In the genomic region with DNA sequence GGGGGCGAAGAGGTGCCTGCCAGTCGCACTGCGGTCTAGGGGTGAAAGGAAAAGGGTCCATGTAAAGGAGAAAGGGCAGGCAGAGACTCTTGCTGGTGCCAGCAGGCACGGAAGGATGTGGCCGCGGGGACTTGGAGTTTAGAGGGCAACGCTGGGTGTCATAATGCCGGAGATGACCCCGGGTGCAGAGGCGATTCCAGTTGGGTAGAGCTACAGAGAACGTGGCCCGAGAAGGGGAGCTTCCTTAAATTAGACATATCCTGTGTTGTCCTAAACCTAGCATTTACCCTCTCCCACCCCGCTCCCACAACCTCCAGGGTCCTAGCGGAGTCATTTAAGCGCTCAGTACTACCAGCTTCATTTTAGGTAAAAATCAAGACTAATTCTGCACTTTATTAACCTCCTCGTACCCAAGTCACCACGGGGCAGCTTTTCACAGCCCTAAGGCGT, we compare ENCODE assay signal across 9 cellular contexts.
DNase-seq lines count a peak whose midpoint lies in the region; ATAC-seq and TF ChIP-seq lines count a peak whose summit lies in the region.
"Had no signal": no experiment of that assay in that cellular context is flagged by ENCODE, and none has a peak within 500 bp of the region (broad histone marks: within the 10 kb centered on the region; RNA-seq: fewer than 3 reads in every experiment).

No MANE protein-coding gene starts in this region.

- H3K4me1 ChIP-seq in Caco-2 (no peaks in the 10 kb centered on the region), Karpas-422 (ENCODE audit: low read length) (peaks cover 62% of the 10 kb centered on the region), breast epithelium (peaks cover 12 to 34% of the 10 kb centered on the region in 2 donors)

- intact Hi-C loops in Caco-2 (cut with micrococcal nuclease; ENCODE audit: unreplicated experiment) = loop anchor here (5.0 kb wide), 1 partner anchor 201 kb away; no protein-coding TSS in a partner anchor
- intact Hi-C loops in breast epithelium (cut with DNase I; ENCODE audit: low total_unique reads) = no loop called here

- TF ChIP-seq POLR2A in breast epithelium (IDR thresholded peaks at IDR 0.05) = no peak

- no peak for DNase-seq in Caco-2
- DNase-seq in Karpas-422 = no peak
- DNase-seq in breast epithelium (ENCODE audit: low spot score in 2 of 2) = no peak
- no peak for DNase-seq in neural crest cell (ENCODE audit: low read depth, low spot score)
- no peak for DNase-seq in kidney tubule cell (ENCODE audit: low spot score)
- no peak for DNase-seq in T1000 (lab: John Stamatoyannopoulos, UW)
- DNase-seq in stimulated activated CD4-positive, alpha-beta T cell treated with anti-CD3 and anti-CD28 coated beads, Interleukin-4, amount 100 ng/mL, for 4 hours = no peak
- DNase-seq: T-helper 9 cell had no signal

- H3K27me3 ChIP-seq in Caco-2 (replicated peaks; ENCODE audit: control insufficient read depth, insufficient read depth, low read length) = peaks cover 2% of the 10 kb centered on the region; the same call in 1 of the 2 replicates
- H3K27me3 ChIP-seq in Karpas-422 (ENCODE audit: low read length) = peaks cover 3% of the 10 kb centered on the region; the same call in 1 of the 2 replicates
- peaks cover 18 to 64% of the 10 kb centered on the region in 2 donors for H3K27me3 ChIP-seq in breast epithelium

- no peak overlapping the region for H3K27ac ChIP-seq in Karpas-422 (ENCODE audit: low read length)
- H3K27ac ChIP-seq in breast epithelium = no peak overlapping the region

- H3K9me3 Mint-ChIP-seq in Caco-2 (ENCODE audit: unreplicated experiment) (no peaks in the 10 kb centered on the region), neural crest cell (peaks cover 6% of the 10 kb centered on the region)

- H3K9me2 ChIP-seq in Karpas-422 (replicated peaks; ENCODE audit: insufficient read depth, low read length) = no peaks in the 10 kb centered on the region

- BruUV-seq in Caco-2 (replicated peaks; lab: Mats Ljungman, UMichigan) = no TSS peak

- ATAC-seq in HG02973 (IDR thresholded peaks at IDR 0.05; ENCODE audit: unreplicated experiment) = no peak

- H3K36me3 ChIP-seq in Caco-2 (ENCODE audit: control insufficient read depth, insufficient read depth, low read length) = no peaks in the 10 kb centered on the region
- no peaks in the 10 kb centered on the region for H3K36me3 ChIP-seq in Karpas-422 (ENCODE audit: insufficient read depth, low read length)
- no peaks in the 10 kb centered on the region for H3K36me3 ChIP-seq in breast epithelium

- POLR2A ChIA-PET in Caco-2 (lab: Charles Lee) = no interaction called here

- peak overlapping the region; percentile 83 for H3K4me2 ChIP-seq in Karpas-422 (ENCODE audit: low read depth, low read length, poor library complexity, severe bottlenecking)

- H3K4me3 Mint-ChIP-seq in Caco-2 (ENCODE audit: unreplicated experiment) (peak overlapping the region; percentile 43), neural crest cell (peak overlapping the region; percentile 87)

- H3K4me1 Mint-ChIP-seq in Caco-2 (ENCODE audit: low read depth, unreplicated experiment) (no peaks in the 10 kb centered on the region), neural crest cell (peaks cover 40% of the 10 kb centered on the region)

- CTCF ChIA-PET in Caco-2 (lab: Charles Lee) = interaction anchor here (0.7 kb wide), 1 partner anchor 81 kb away, joined by 3 read pairs; no protein-coding TSS in a partner anchor

- H4K20me1 ChIP-seq in Karpas-422 (ENCODE audit: insufficient read depth, low read depth, low read length) = no peaks in the 10 kb centered on the region

- H3K27me3 Mint-ChIP-seq in Caco-2 (ENCODE audit: insufficient read depth, unreplicated experiment) (peaks cover 11% of the 10 kb centered on the region), neural crest cell (ENCODE audit: low read depth) (peaks cover 97% of the 10 kb centered on the region)

- peak overlapping the region; percentile 50; the same call in 1 of the 2 replicates for H3K9ac ChIP-seq in Karpas-422 (ENCODE audit: low read length)

- no peak overlapping the region; the same call in 1 of the 2 replicates for H3K4me3 ChIP-seq in Caco-2 (ENCODE audit: low read depth, low read length)
- peak overlapping the region; percentile 76 for H3K4me3 ChIP-seq in Karpas-422 (ENCODE audit: low read length)
- peak overlapping the region; percentile 14 to 57 (median 48) for H3K4me3 ChIP-seq in breast epithelium

- peak overlapping the region; percentile 94; the same call in 1 of the 2 replicates for H2AFZ ChIP-seq in Karpas-422 (ENCODE audit: low read length)

- H3K9me3 ChIP-seq in Caco-2 = peaks cover 4% of the 10 kb centered on the region; the same call in 1 of the 2 replicates
- H3K9me3 ChIP-seq in Karpas-422 (ENCODE audit: low read length) = no peaks in the 10 kb centered on the region
- peaks cover 0 to 9% of the 10 kb centered on the region in 2 donors for H3K9me3 ChIP-seq in breast epithelium

- H3K79me2 ChIP-seq in Karpas-422 (ENCODE audit: low read length) = no peaks in the 10 kb centered on the region

- no peak overlapping the region for H3K27ac Mint-ChIP-seq in Caco-2 (ENCODE audit: unreplicated experiment)
- H3K27ac Mint-ChIP-seq in neural crest cell (ENCODE audit: unreplicated experiment) = no peak overlapping the region

- TF ChIP-seq CTCF in Caco-2 (IDR thresholded peaks at IDR 0.05; ENCODE audit: insufficient read depth in 1 of 2, low read depth in 1 of 2, low read length in 1 of 2, severe bottlenecking in 1 of 2, unreplicated experiment in 1 of 2) (no peak), breast epithelium (IDR thresholded peaks at IDR 0.05) (no peak), neural crest cell (conservative IDR thresholded peaks at IDR 0.05) (no peak)

- peaks cover 6% of the 10 kb centered on the region for H3K36me3 Mint-ChIP-seq in Caco-2 (ENCODE audit: insufficient read depth, unreplicated experiment)
- peaks cover 8% of the 10 kb centered on the region for H3K36me3 Mint-ChIP-seq in neural crest cell (ENCODE audit: low read depth)
